31 cellular contexts compared by ENCODE assay signal in genomic region chr4:59841698-59842097, GRCh38.
"Had no signal": no experiment of that assay in that cellular context is flagged by ENCODE, and none has a peak within 500 bp of the region (broad histone marks: within the 10 kb centered on the region; RNA-seq: fewer than 3 reads in every experiment).

No MANE protein-coding gene starts in this region.

- H3K27ac ChIP-seq: adrenal gland, ascending aorta, body of pancreas, brain microvascular endothelial cell, breast epithelium, cardiac muscle cell had no signal

- DNase-seq: activated effector memory CD4-positive, alpha-beta T cell treated with anti-CD3 and anti-CD28 coated beads, Interleukin-2, amount 50 U/mL, for 16 hours; activated effector memory CD4-positive, alpha-beta T cell treated with Interleukin-2 at 50 U/mL for 16 hours; activated gamma-delta T cell; activated gamma-delta T cell treated with Interleukin-2 at 50 U/mL for 16 hours; activated naive CD4-positive, alpha-beta T cell; activated naive CD4-positive, alpha-beta T cell treated with anti-CD3 and anti-CD28 coated beads for 36 hours; activated naive CD4-positive, alpha-beta T cell treated with anti-CD3 and anti-CD28 coated beads, Interleukin-2, amount 10 ng/mL, durations not matched to agents 7 days and 5 days; activated naive CD4-positive, alpha-beta T cell treated with anti-CD3 and anti-CD28 coated beads, Interleukin-2, amount 50 U/mL, for 16 hours; activated naive CD4-positive, alpha-beta T cell treated with Interleukin-2 at 50 U/mL for 16 hours; activated naive CD8-positive, alpha-beta T cell treated with anti-CD3 and anti-CD28 coated beads for 36 hours; activated naive CD8-positive, alpha-beta T cell treated with anti-CD3 and anti-CD28 coated beads, Interleukin-2, amount 10 ng/mL, durations not matched to agents 7 days and 5 days; activated naive CD8-positive, alpha-beta T cell treated with anti-CD3 and anti-CD28 coated beads, Interleukin-2, amount 50 U/mL, for 24 hours; activated T-cell treated with anti-CD3 and anti-CD28 coated beads, Interleukin-2, amount 50 U/mL, for 24 hours; activated T-cell treated with anti-CD3 and anti-CD28 coated beads, Interleukin-2, amount 50 U/mL, for 4 hours; activated T-cell treated with anti-CD3 and anti-CD28 coated beads, Interleukin-2, amount 50 U/mL, for 48 hours; activated T-cell treated with anti-CD3 and anti-CD28 coated beads, Interleukin-2, amount 50 U/mL, for 72 hours; adrenal gland; amniotic stem cell; amygdala; anterior cingulate cortex; aorta; body of pancreas; brain microvascular endothelial cell; caudate nucleus; central memory CD4-positive, alpha-beta T cell; cerebellar nuclear complex had no signal

- H3K9me3 ChIP-seq: adrenal gland, ascending aorta, body of pancreas had no signal

- H3K36me3 ChIP-seq: adrenal gland, ascending aorta, brain microvascular endothelial cell, breast epithelium, cardiac muscle cell had no signal

- H3K27me3 ChIP-seq: adrenal gland, ascending aorta, body of pancreas, brain microvascular endothelial cell, breast epithelium, cardiac muscle cell had no signal

- ATAC-seq: activated naive CD4-positive, alpha-beta T cell treated with anti-CD3 and anti-CD28 coated beads, Interleukin-2, amount 50 U/mL, for 72 hours; activated naive CD8-positive, alpha-beta T cell treated with anti-CD3 and anti-CD28 coated beads, Interleukin-2, amount 50 U/mL, for 24 hours; activated T-cell treated with anti-CD3 and anti-CD28 coated beads, Interleukin-2, amount 50 U/mL, for 4 hours; activated T-cell treated with anti-CD3 and anti-CD28 coated beads, Interleukin-2, amount 50 U/mL, for 72 hours; activated T-helper 17 cell treated with anti-CD3 and anti-CD28 coated beads, Interleukin-2, amount 50 U/mL, for 72 hours; body of pancreas had no signal

- H3K4me3 ChIP-seq: adrenal gland, ascending aorta, body of pancreas, breast epithelium, cardiac muscle cell had no signal
